Comparison of ENCODE assay signal across 23 cellular contexts in the genomic region with DNA sequence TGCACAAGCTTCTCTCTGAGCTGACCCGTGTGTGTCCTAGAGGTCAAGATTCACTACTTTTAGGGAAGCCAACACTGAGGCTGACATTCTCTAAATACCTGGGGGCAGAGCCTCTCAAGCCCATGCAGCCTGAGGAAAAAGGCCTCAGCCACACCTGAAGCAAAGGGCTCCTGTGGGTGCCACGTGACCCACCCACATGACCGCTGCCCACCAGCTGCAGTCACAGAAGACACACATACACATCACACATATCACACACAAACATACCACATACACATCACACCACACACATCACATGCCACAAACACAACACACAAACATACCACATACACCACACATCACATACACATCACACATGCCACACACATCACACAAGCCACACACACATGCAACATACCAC. TPM values are rescaled to one million over a fixed set of nuclear protein-coding genes. Genes with fewer than 3 reads are reported as not detected.
DNase-seq lines count a peak whose midpoint lies in the region; ATAC-seq and TF ChIP-seq lines count a peak whose summit lies in the region.
"Had no signal": no experiment of that assay in that cellular context is flagged by ENCODE, and none has a peak within 500 bp of the region (broad histone marks: within the 10 kb centered on the region; RNA-seq: fewer than 3 reads in every experiment).

No MANE protein-coding gene starts in this region.

- H3K4me3 Mint-ChIP-seq in activated CD4-positive, alpha-beta T cell treated with anti-CD3 and anti-CD28 coated beads, Interleukin-2, amount 10 ng/mL, durations not matched to agents 7 days and 5 days: no peak overlapping the region
- H3K4me3 Mint-ChIP-seq in endothelial cell (ENCODE audit: unreplicated experiment) (no peak overlapping the region), nephron (no peak overlapping the region)

- peaks cover 3% of the 10 kb centered on the region for H3K36me3 Mint-ChIP-seq in activated CD4-positive, alpha-beta T cell treated with anti-CD3 and anti-CD28 coated beads, Interleukin-2, amount 10 ng/mL, durations not matched to agents 7 days and 5 days (ENCODE audit: low read depth)
- H3K36me3 Mint-ChIP-seq in endothelial cell (ENCODE audit: low read depth, unreplicated experiment): peaks cover 20% of the 10 kb centered on the region
- peaks cover 11% of the 10 kb centered on the region for H3K36me3 Mint-ChIP-seq in nephron (ENCODE audit: low read depth)

- no peak for DNase-seq in activated CD4-positive, alpha-beta T cell treated with anti-CD3 and anti-CD28 coated beads, Interleukin-2, amount 10 ng/mL, durations not matched to agents 7 days and 5 days
- no peak for DNase-seq in activated CD4-positive, alpha-beta T cell treated with anti-CD3 and anti-CD28 coated beads, Interleukin-2, amount 50 U/mL, for 4 hours
- DNase-seq in endothelial cell (ENCODE audit: low spot score) (no peak), NCI-H2196 treated with DMSO at 0.1 percent for 48 hours (lab: John Stamatoyannopoulos, UW; ENCODE audit: unreplicated experiment) (no peak), upper lobe of right lung (no peak), SHP77 treated with DMSO at 0.1 percent for 48 hours (lab: John Stamatoyannopoulos, UW) (no peak)
- DNase-seq: 8988T; ACHN; Kasumi-1; NCI-H1092 treated with DMSO at 0.1 percent for 48 hours; NCI-H1436; NCI-H187; NCI-H2081 treated with DMSO at 0.1 percent for 48 hours; NCI-H2171 treated with DMSO at 0.1 percent for 48 hours; NCI-H446; NCI-H524 treated with DMSO at 0.1 percent for 48 hours; NCI-H82; NK-92 treated with Interleukin-12 subunit alpha and Interleukin-12 subunit beta, amount 100 ng/mL, for 24 hours; PC-3 had no signal

- CTCF ChIA-PET in activated CD4-positive, alpha-beta T cell treated with anti-CD3 and anti-CD28 coated beads, Interleukin-2, amount 10 ng/mL, durations not matched to agents 7 days and 5 days (lab: Charles Lee): no interaction called here

- H3K4me1 Mint-ChIP-seq in activated CD4-positive, alpha-beta T cell treated with anti-CD3 and anti-CD28 coated beads, Interleukin-2, amount 10 ng/mL, durations not matched to agents 7 days and 5 days: peaks cover 34% of the 10 kb centered on the region
- H3K4me1 Mint-ChIP-seq in endothelial cell (ENCODE audit: unreplicated experiment) (peaks cover 35% of the 10 kb centered on the region), nephron (peaks cover 41% of the 10 kb centered on the region)

- no peaks in the 10 kb centered on the region for H3K27me3 ChIP-seq in upper lobe of right lung
- H3K27me3 ChIP-seq: SJSA1 had no signal

- no peaks in the 10 kb centered on the region for H3K27me3 Mint-ChIP-seq in activated CD4-positive, alpha-beta T cell treated with anti-CD3 and anti-CD28 coated beads, Interleukin-2, amount 10 ng/mL, durations not matched to agents 7 days and 5 days
- H3K27me3 Mint-ChIP-seq in endothelial cell (ENCODE audit: unreplicated experiment) (peaks cover 10% of the 10 kb centered on the region), nephron (ENCODE audit: low read depth) (no peaks in the 10 kb centered on the region)

- no peaks in the 10 kb centered on the region for H3K9me3 ChIP-seq in upper lobe of right lung
- H3K9me3 ChIP-seq: SJSA1 had no signal

- TF ChIP-seq CTCF in endothelial cell (IDR thresholded peaks at IDR 0.05; ENCODE audit: unreplicated experiment): no peak
- TF ChIP-seq CTCF in nephron (IDR thresholded peaks at IDR 0.05; ENCODE audit: unreplicated experiment in 3 of 3): no peak
- TF ChIP-seq CTCF in upper lobe of right lung (IDR thresholded peaks at IDR 0.05): no peak

- intact Hi-C loops in upper lobe of right lung (cut with DNase I): no loop called here

- H3K4me3 ChIP-seq in upper lobe of right lung: no peak overlapping the region
- H3K4me3 ChIP-seq: SJSA1 had no signal

- H3K27ac Mint-ChIP-seq in activated CD4-positive, alpha-beta T cell treated with anti-CD3 and anti-CD28 coated beads, Interleukin-2, amount 10 ng/mL, durations not matched to agents 7 days and 5 days: peak overlapping the region; percentile 15
- H3K27ac Mint-ChIP-seq in endothelial cell (ENCODE audit: unreplicated experiment) (peak overlapping the region; percentile 3), nephron (peak overlapping the region in 2 of 3 experiments; percentile 2 to 30)

- H3K9me3 Mint-ChIP-seq in activated CD4-positive, alpha-beta T cell treated with anti-CD3 and anti-CD28 coated beads, Interleukin-2, amount 10 ng/mL, durations not matched to agents 7 days and 5 days: peaks cover 2% of the 10 kb centered on the region
- no peaks in the 10 kb centered on the region for H3K9me3 Mint-ChIP-seq in endothelial cell (ENCODE audit: unreplicated experiment)
- H3K9me3 Mint-ChIP-seq in nephron: no peaks in the 10 kb centered on the region

- POLR2A ChIA-PET in activated CD4-positive, alpha-beta T cell treated with anti-CD3 and anti-CD28 coated beads, Interleukin-2, amount 10 ng/mL, durations not matched to agents 7 days and 5 days (lab: Charles Lee): no interaction called here

- H3K27ac ChIP-seq in upper lobe of right lung: no peak overlapping the region
- H3K27ac ChIP-seq: HL-60, SJSA1 had no signal

- peaks cover 15% of the 10 kb centered on the region for H3K4me1 ChIP-seq in upper lobe of right lung

- ATAC-seq in GM21529 (IDR thresholded peaks at IDR 0.05; ENCODE audit: unreplicated experiment): no peak
- ATAC-seq in upper lobe of right lung: no peak
- ATAC-seq: PC-3 had no signal

- H3K36me3 ChIP-seq in upper lobe of right lung: no peaks in the 10 kb centered on the region
- H3K36me3 ChIP-seq: SJSA1 had no signal

RNA-seq across cellular contexts. Expression of gene TMEM177, which starts 14.6 kb away (rescaled TPM):
- total RNA-seq in activated CD4-positive, alpha-beta T cell treated with anti-CD3 and anti-CD28 coated beads, Interleukin-2, amount 10 ng/mL, durations not matched to agents 7 days and 5 days: 1 to 10 TPM; 7.8 to 9.5 TPM
- 20.9 TPM for total RNA-seq in endothelial cell (ENCODE audit: unreplicated experiment)
- 5.9 TPM for total RNA-seq in upper lobe of right lung
